ENCODE assay signal across 12 cellular contexts in the genomic region with DNA sequence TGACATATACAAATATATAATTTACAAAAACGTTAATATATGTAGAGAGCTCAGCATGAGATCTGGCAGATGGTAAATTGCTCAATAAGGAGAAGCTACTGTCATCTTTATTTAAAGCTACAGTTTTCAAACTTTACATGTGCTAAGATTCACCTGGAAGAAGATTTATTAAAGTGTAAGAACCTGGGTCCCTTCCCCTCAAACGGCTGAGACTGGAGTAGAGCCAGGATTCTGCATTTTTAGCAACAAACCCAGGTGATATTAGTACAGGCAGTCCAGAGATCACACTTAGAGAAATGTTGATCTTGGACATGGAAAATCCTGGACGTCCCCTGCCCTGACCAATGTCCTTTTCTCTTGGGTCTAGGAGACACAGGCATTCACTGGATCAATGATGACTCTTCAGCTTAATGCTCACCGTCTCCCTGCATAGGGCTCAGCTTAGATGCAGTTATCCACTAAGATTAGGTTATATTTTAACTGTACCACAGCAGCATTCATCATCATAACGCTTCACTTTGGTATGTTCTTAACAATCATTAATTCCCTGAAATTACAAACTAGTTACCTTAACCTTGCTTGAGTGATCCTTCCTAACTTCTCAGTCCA. TPM values are rescaled to one million over a fixed set of nuclear protein-coding genes. Genes with fewer than 3 reads are reported as not detected.
DNase-seq lines count a peak whose midpoint lies in the region; ATAC-seq and TF ChIP-seq lines count a peak whose summit lies in the region.
"Had no signal": no experiment of that assay in that cellular context is flagged by ENCODE, and none has a peak within 500 bp of the region (broad histone marks: within the 10 kb centered on the region; RNA-seq: fewer than 3 reads in every experiment).

No MANE protein-coding gene starts in this region.

- TF ChIP-seq CTCF in thyroid gland (IDR thresholded peaks at IDR 0.05), result no peak

- no peaks in the 10 kb centered on the region for H3K9me3 ChIP-seq in thyroid gland
- H3K9me3 ChIP-seq: upper lobe of right lung had no signal

- no peaks in the 10 kb centered on the region for H3K27me3 Mint-ChIP-seq in activated CD8-positive, alpha-beta memory T cell treated with anti-CD3 and anti-CD28 coated beads, Interleukin-2, amount 10 ng/mL, durations not matched to agents 7 days and 5 days
- H3K27me3 Mint-ChIP-seq in activated T-helper 17 cell treated with anti-CD3 and anti-CD28 coated beads, Interleukin-2, amount 50 U/mL, for 72 hours, result no peaks in the 10 kb centered on the region

- TF ChIP-seq POLR2A in thyroid gland (IDR thresholded peaks at IDR 0.05), result no peak

- DNase-seq in activated CD8-positive, alpha-beta memory T cell treated with anti-CD3 and anti-CD28 coated beads, Interleukin-2, amount 10 ng/mL, durations not matched to agents 7 days and 5 days, result no peak
- DNase-seq in activated CD8-positive, alpha-beta memory T cell treated with anti-CD3 and anti-CD28 coated beads, Interleukin-2, amount 50 U/mL, for 48 hours, result no peak
- DNase-seq in left colon (no peak), thyroid gland (peak; percentile 8 to 14), RKO (ENCODE audit: low spot score) (no peak), COR-L47 (lab: John Stamatoyannopoulos, UW) (no peak)
- no peak for DNase-seq in activated CD4-positive, CD25-positive, alpha-beta regulatory T cell (lab: John Stamatoyannopoulos, UW)
- DNase-seq: activated CD8-positive, alpha-beta memory T cell treated with anti-CD3 and anti-CD28 coated beads, Interleukin-2, amount 50 U/mL, for 4 hours; NCI-H1417; upper lobe of right lung had no signal

- peak overlapping the region; percentile 33 to 60 (median 42) for H3K27ac ChIP-seq in thyroid gland
- H3K27ac ChIP-seq: RWPE1 had no signal

- peak overlapping the region; percentile 84 for H3K27ac Mint-ChIP-seq in activated CD8-positive, alpha-beta memory T cell treated with anti-CD3 and anti-CD28 coated beads, Interleukin-2, amount 10 ng/mL, durations not matched to agents 7 days and 5 days
- H3K27ac Mint-ChIP-seq in activated T-helper 17 cell treated with anti-CD3 and anti-CD28 coated beads, Interleukin-2, amount 50 U/mL, for 72 hours, result peak overlapping the region; percentile 84

- CTCF ChIA-PET in activated CD8-positive, alpha-beta memory T cell treated with anti-CD3 and anti-CD28 coated beads, Interleukin-2, amount 10 ng/mL, durations not matched to agents 7 days and 5 days (lab: Charles Lee), result interaction anchor here (0.9 to 2.1 kb wide), 9 partner anchors 9 to 64 kb away, joined by 3 to 9 read pairs (median 4); no protein-coding TSS in a partner anchor

- ATAC-seq in activated CD8-positive, alpha-beta memory T cell treated with anti-CD3 and anti-CD28 coated beads, Interleukin-2, amount 10 ng/mL, durations not matched to agents 7 days and 5 days, result no peak
- ATAC-seq in activated T-helper 17 cell treated with anti-CD3 and anti-CD28 coated beads, Interleukin-2, amount 50 U/mL, for 72 hours (replicated peaks), result no peak
- ATAC-seq in left colon, result peak; percentile 9

- no peaks in the 10 kb centered on the region for H3K27me3 ChIP-seq in thyroid gland
- H3K27me3 ChIP-seq: upper lobe of right lung had no signal

- 62 to 68% methylated on average over 5 of the region's 5 CpGs for WGBS in thyroid gland, 2 donors

- H3K9me3 Mint-ChIP-seq in activated CD8-positive, alpha-beta memory T cell treated with anti-CD3 and anti-CD28 coated beads, Interleukin-2, amount 10 ng/mL, durations not matched to agents 7 days and 5 days (ENCODE audit: low read depth), result no peaks in the 10 kb centered on the region
- no peaks in the 10 kb centered on the region for H3K9me3 Mint-ChIP-seq in activated T-helper 17 cell treated with anti-CD3 and anti-CD28 coated beads, Interleukin-2, amount 50 U/mL, for 72 hours

- H3K36me3 Mint-ChIP-seq in activated CD8-positive, alpha-beta memory T cell treated with anti-CD3 and anti-CD28 coated beads, Interleukin-2, amount 10 ng/mL, durations not matched to agents 7 days and 5 days, result peaks cover 48% of the 10 kb centered on the region
- peaks cover 53% of the 10 kb centered on the region for H3K36me3 Mint-ChIP-seq in activated T-helper 17 cell treated with anti-CD3 and anti-CD28 coated beads, Interleukin-2, amount 50 U/mL, for 72 hours (ENCODE audit: low read depth)

- peaks cover 8 to 9% of the 10 kb centered on the region in 2 donors for H3K36me3 ChIP-seq in thyroid gland

- H3K4me3 Mint-ChIP-seq in activated CD8-positive, alpha-beta memory T cell treated with anti-CD3 and anti-CD28 coated beads, Interleukin-2, amount 10 ng/mL, durations not matched to agents 7 days and 5 days, result no peak overlapping the region
- H3K4me3 Mint-ChIP-seq in activated T-helper 17 cell treated with anti-CD3 and anti-CD28 coated beads, Interleukin-2, amount 50 U/mL, for 72 hours, result peak overlapping the region; percentile 63

- intact Hi-C loops in left colon (cut with DNase I, micrococcal nuclease), result no loop called here
- intact Hi-C loops in thyroid gland (cut with DNase I), result no loop called here

- no peak overlapping the region for H3K4me3 ChIP-seq in thyroid gland (replicated peaks in 1 of 3)
- H3K4me3 ChIP-seq: upper lobe of right lung had no signal

- peaks cover 52% of the 10 kb centered on the region for H3K4me1 Mint-ChIP-seq in activated CD8-positive, alpha-beta memory T cell treated with anti-CD3 and anti-CD28 coated beads, Interleukin-2, amount 10 ng/mL, durations not matched to agents 7 days and 5 days
- H3K4me1 Mint-ChIP-seq in activated T-helper 17 cell treated with anti-CD3 and anti-CD28 coated beads, Interleukin-2, amount 50 U/mL, for 72 hours, result peaks cover 34% of the 10 kb centered on the region

- H3K4me1 ChIP-seq in thyroid gland, result peaks cover 19 to 39% of the 10 kb centered on the region in 2 donors

RNA-seq across cellular contexts. Expression of gene CDR2, which starts 20.4 kb away (rescaled TPM):
- 10 to 100 TPM; 42.5 to 49.1 TPM for total RNA-seq in activated CD8-positive, alpha-beta memory T cell treated with anti-CD3 and anti-CD28 coated beads, Interleukin-2, amount 10 ng/mL, durations not matched to agents 7 days and 5 days
- 10 to 100 TPM; 26.3 to 41.0 TPM for total RNA-seq in activated T-helper 17 cell treated with anti-CD3 and anti-CD28 coated beads, Interleukin-2, amount 50 U/mL, for 72 hours
- total RNA-seq in left colon (10 to 100 TPM; 22.2 to 27.6 TPM), thyroid gland (10 to 100 TPM; 55.5 to 92.8 (median 79.2) TPM)

RNA-seq across cellular contexts. Expression of gene POLR3E, which starts 56.8 kb away (rescaled TPM):
- total RNA-seq in activated CD8-positive, alpha-beta memory T cell treated with anti-CD3 and anti-CD28 coated beads, Interleukin-2, amount 10 ng/mL, durations not matched to agents 7 days and 5 days, result 10 to 100 TPM; 56.5 to 88.0 TPM
- 10 to 100 TPM; 48.9 to 76.2 TPM for total RNA-seq in activated T-helper 17 cell treated with anti-CD3 and anti-CD28 coated beads, Interleukin-2, amount 50 U/mL, for 72 hours
- 10 to 100 TPM; 37.0 to 44.8 TPM for total RNA-seq in left colon
- 100 to 1,000 TPM in 1 of 4 donors, 10 to 100 TPM in 3; 66.7 to 115 (median 82.8) TPM for total RNA-seq in thyroid gland

Comparison
In these comparisons a context has a peak if more than half of its experiments do, and no peak if none do; other contexts are left out.
1. DNase-seq: peak in thyroid gland (2 of 2); none in activated CD8-positive, alpha-beta memory T cell treated with anti-CD3 and anti-CD28 coated beads, Interleukin-2, amount 10 ng/mL, durations not matched to agents 7 days and 5 days (single experiment), activated CD8-positive, alpha-beta memory T cell treated with anti-CD3 and anti-CD28 coated beads, Interleukin-2, amount 50 U/mL, for 48 hours (single experiment), left colon (0 of 2), activated CD4-positive, CD25-positive, alpha-beta regulatory T cell (0 of 4), RKO (single experiment) and COR-L47 (single experiment).